In genomic region chr1:163401211-163401610, GRCh38 we compare ENCODE assay signal across 18 cellular contexts.
DNase-seq lines count a peak whose midpoint lies in the region; ATAC-seq, FAIRE-seq and TF ChIP-seq lines count a peak whose summit lies in the region.
"Had no signal": no experiment of that assay in that cellular context is flagged by ENCODE, and none has a peak within 500 bp of the region (broad histone marks: within the 10 kb centered on the region; RNA-seq: fewer than 3 reads in every experiment).

No MANE protein-coding gene starts in this region.

- intact Hi-C loops in HepG2 (cut with micrococcal nuclease; ENCODE audit: unreplicated experiment) (no loop called here), right lobe of liver (cut with DNase I) (no loop called here)

- H4K20me1 ChIP-seq in HepG2 (ENCODE audit: insufficient read depth, low read length) = no peaks in the 10 kb centered on the region

- H3K9me3 ChIP-seq in HepG2 (ENCODE audit: low read length) (no peaks in the 10 kb centered on the region), right lobe of liver (no peaks in the 10 kb centered on the region)

- no TSS peak for BruUV-seq in HepG2 (replicated peaks; lab: Mats Ljungman, UMichigan)

- CTCF ChIA-PET in HepG2 (lab: Yijun Ruan, JAX; ENCODE audit: low intra/inter-chr PET ratio, low total read pairs) = no interaction called here

- no peak for TF ChIP-seq POLR2A in HepG2 (IDR thresholded peaks at IDR 0.05; ENCODE audit: insufficient read depth in 1 of 2, low read depth in 2 of 2, low read length in 2 of 2)
- TF ChIP-seq POLR2A in right lobe of liver (IDR thresholded peaks at IDR 0.05) = no peak

- H3K4me1 ChIP-seq in HepG2 (ENCODE audit: insufficient read depth, low read length) = no peaks in the 10 kb centered on the region
- H3K4me1 ChIP-seq in right lobe of liver = no peaks in the 10 kb centered on the region
- H3K4me1 ChIP-seq in foreskin keratinocyte = no peaks in the 10 kb centered on the region

- FAIRE-seq in HepG2 (lab: Jason Lieb, UNC) = no peak
- FAIRE-seq: GM12892 had no signal

- TF ChIP-seq RAD21 in HepG2 (CRISPR knock-in tag; IDR thresholded peaks at IDR 0.05) = no peak

- H3K36me3 ChIP-seq in HepG2 (replicated peaks in 1 of 2; ENCODE audit: control insufficient read depth in 1 of 2, insufficient read depth in 2 of 2, low read length in 2 of 2) = no peaks in the 10 kb centered on the region
- H3K36me3 ChIP-seq in right lobe of liver = no peaks in the 10 kb centered on the region

- no peak overlapping the region for H2AFZ ChIP-seq in HepG2 (ENCODE audit: low read length)

- H3K4me3 ChIP-seq in HepG2 (replicated peaks in 1 of 3; ENCODE audit: insufficient read depth in 1 of 3, low read depth in 2 of 3, low read length in 3 of 3) (no peak overlapping the region), right lobe of liver (no peak overlapping the region)

- no peak overlapping the region for H3K9ac ChIP-seq in HepG2 (ENCODE audit: insufficient read depth, low read depth, low read length)

- no peak overlapping the region for H3K27ac ChIP-seq in HepG2 (ENCODE audit: extremely low read length, insufficient read depth, low read length)
- H3K27ac ChIP-seq in right lobe of liver = no peak overlapping the region
- H3K27ac ChIP-seq in foreskin keratinocyte = no peak overlapping the region
- H3K27ac ChIP-seq: HL-60 had no signal

- 1% methylated on average over 3 of the region's 3 CpGs for WGBS in HepG2 (ENCODE audit: low lambda C conversion rate)
- 71% methylated on average over 3 of the region's 3 CpGs for WGBS in right lobe of liver (ENCODE audit: insufficient coverage, low coverage, low lambda C conversion rate, missing lambda C conversion rate)

- ATAC-seq in HepG2 (no peak), right lobe of liver (no peak), foreskin keratinocyte (peak; percentile 29)

- H3K79me2 ChIP-seq in HepG2 (ENCODE audit: insufficient read depth, low read length) = no peaks in the 10 kb centered on the region

- no peak for TF ChIP-seq CTCF in HepG2 (CRISPR knock-in tag; IDR thresholded peaks at IDR 0.05)
- TF ChIP-seq CTCF in right lobe of liver (IDR thresholded peaks at IDR 0.05) = no peak
- TF ChIP-seq CTCF in foreskin keratinocyte (conservative IDR thresholded peaks at IDR 0.05) = no peak

- peaks cover 0 to 6% of the 10 kb centered on the region in 2 experiments; a peak in 2 of 5 replicates for H3K27me3 ChIP-seq in HepG2 (ENCODE audit: control insufficient read depth in 1 of 2, insufficient read depth in 2 of 2, low read length in 2 of 2)
- H3K27me3 ChIP-seq in right lobe of liver = no peaks in the 10 kb centered on the region
- H3K27me3 ChIP-seq in foreskin keratinocyte = no peaks in the 10 kb centered on the region

- in situ Hi-C loops in HepG2 (cut with HindIII; ENCODE audit: extremely low pct_ligation_motif_present, low pct_unique_long_range_greater_than_20kb) = no loop called here

- H3K4me2 ChIP-seq in HepG2 (ENCODE audit: low read depth, low read length) = no peak overlapping the region

- POLR2A ChIA-PET in HepG2 (lab: Yijun Ruan, JAX) = no interaction called here

- TF ChIP-seq EP300 in HepG2 (IDR thresholded peaks at IDR 0.05; ENCODE audit: low read depth in 2 of 2, low read length in 2 of 2) (no peak), HepG2 (CRISPR knock-in tag; IDR thresholded peaks at IDR 0.05; ENCODE audit: borderline replicate concordance) (no peak)

- DNase-seq in HepG2 (ENCODE audit: low spot score) (peak; percentile 24), right lobe of liver (no peak), SW480 (ENCODE audit: low spot score) (peak; percentile 54), foreskin keratinocyte (peak; percentile 2 to 18), NCI-H1694 (lab: John Stamatoyannopoulos, UW) (no peak), SIG-M5 treated with dmso at 0.1 percent for 504 hours (lab: John Stamatoyannopoulos, UW; ENCODE audit: unreplicated experiment) (no peak), NAMALWA (ENCODE audit: low spot score) (no peak)
- DNase-seq: 8988T; ACHN; C1 segment of cervical spinal cord; CD4-positive, alpha-beta T cell; DMS153; DND-41; GDM1; GOT3; H9 had no signal

TF ChIP-seq in HepG2, 621 proteins besides CTCF, POLR2A, EP300 and RAD21:
- TF ChIP-seq FOSL2 (CRISPR knock-in tag; IDR thresholded peaks at IDR 0.05) = peak; percentile 51; the same call in 1 of the 2 replicates
- no peak for TF ChIP-seq ZFP41 (CRISPR knock-in tag; IDR thresholded peaks at IDR 0.05; ENCODE audit: borderline replicate concordance)
TF ChIP-seq in HepG2: peak in this region for 1.

Comparison
In these comparisons a context has a peak if more than half of its experiments do, and no peak if none do; other contexts are left out.
1. DNase-seq: peak in HepG2 (single experiment), SW480 (single experiment) and foreskin keratinocyte (2 of 2); none in right lobe of liver (0 of 3), NCI-H1694 (single experiment), SIG-M5 treated with dmso at 0.1 percent for 504 hours (single experiment) and NAMALWA (single experiment).